In genomic region chr2:20384949-20385348, GRCh38 we compare ENCODE assay signal across 19 cellular contexts. TPM values are rescaled to one million over a fixed set of nuclear protein-coding genes. Genes with fewer than 3 reads are reported as not detected.
DNase-seq lines count a peak whose midpoint lies in the region; ATAC-seq, FAIRE-seq and TF ChIP-seq lines count a peak whose summit lies in the region.
"Had no signal": no experiment of that assay in that cellular context is flagged by ENCODE, and none has a peak within 500 bp of the region (broad histone marks: within the 10 kb centered on the region; RNA-seq: fewer than 3 reads in every experiment).

No MANE protein-coding gene starts in this region.

- POLR2A ChIA-PET in PC-9 (lab: Charles Lee; ENCODE audit: unreplicated experiment) (no interaction called here), Caco-2 (lab: Charles Lee) (no interaction called here)

- TF ChIP-seq CTCF in PC-9 (conservative IDR thresholded peaks at IDR 0.05) (no peak), colonic mucosa (IDR thresholded peaks at IDR 0.05) (no peak), mucosa of descending colon (IDR thresholded peaks at IDR 0.05) (no peak), D721Med (IDR thresholded peaks at IDR 0.05; ENCODE audit: insufficient read depth, missing control alignments) (no peak), Caco-2 (IDR thresholded peaks at IDR 0.05; ENCODE audit: insufficient read depth in 1 of 2, low read depth in 1 of 2, low read length in 1 of 2, severe bottlenecking in 1 of 2, unreplicated experiment in 1 of 2) (no peak)

- H3K27me3 Mint-ChIP-seq in Caco-2 (ENCODE audit: insufficient read depth, unreplicated experiment): no peaks in the 10 kb centered on the region
- H3K27me3 Mint-ChIP-seq: CD4-positive, alpha-beta memory T cell had no signal

- no TSS peak for BruUV-seq in PC-9 (replicated peaks; lab: Mats Ljungman, UMichigan)
- BruUV-seq in Caco-2 (replicated peaks; lab: Mats Ljungman, UMichigan): no TSS peak

- peak; percentile 3 for DNase-seq in NCI-H69 (lab: John Stamatoyannopoulos, UW)
- peak in 1 of 2 experiments; percentile 21 for DNase-seq in PC-9
- peak; percentile 44 for DNase-seq in colonic mucosa
- peak in 1 of 3 donors; percentile 49 for DNase-seq in mucosa of descending colon
- DNase-seq in DMS79 (lab: John Stamatoyannopoulos, UW): no peak
- DNase-seq in D721Med (ENCODE audit: insufficient read length, low spot score): no peak
- no peak for DNase-seq in Caco-2
- DNase-seq in islet precursor cell: no peak
- DNase-seq: C1 segment of cervical spinal cord; CD4-positive, alpha-beta memory T cell; COR-L47; DMS 273 treated with DMSO at 0.1 percent for 48 hours; DMS79 treated with DMSO at 0.1 percent for 48 hours; GF-D8; H7; HCEC 1CT had no signal

- no peaks in the 10 kb centered on the region for H3K79me2 ChIP-seq in PC-9 (ENCODE audit: low read depth)

- no peaks in the 10 kb centered on the region for H3K4me1 Mint-ChIP-seq in Caco-2 (ENCODE audit: low read depth, unreplicated experiment)

- no peak overlapping the region for H2AFZ ChIP-seq in PC-9
- H2AFZ ChIP-seq: GM23248 had no signal

- H3K4me2 ChIP-seq in PC-9: peak overlapping the region; percentile 11; the same call in 1 of the 2 replicates

- H3K36me3 Mint-ChIP-seq in Caco-2 (ENCODE audit: insufficient read depth, unreplicated experiment): no peaks in the 10 kb centered on the region
- H3K36me3 Mint-ChIP-seq: CD4-positive, alpha-beta memory T cell had no signal

- H3K9me2 ChIP-seq in PC-9 (ENCODE audit: insufficient read depth): no peaks in the 10 kb centered on the region

- CTCF ChIA-PET in PC-9 (lab: Charles Lee) (no interaction called here), Caco-2 (lab: Charles Lee) (interaction anchor here (1.8 kb wide), 1 partner anchor 11 kb away, joined by 5 read pairs; no protein-coding TSS in a partner anchor)

- no peaks in the 10 kb centered on the region for H4K20me1 ChIP-seq in PC-9 (ENCODE audit: insufficient read depth)

- H3K27me3 ChIP-seq in PC-9 (ENCODE audit: insufficient read depth, low read depth) (no peaks in the 10 kb centered on the region), colonic mucosa (no peaks in the 10 kb centered on the region), Caco-2 (replicated peaks; ENCODE audit: control insufficient read depth, insufficient read depth, low read length) (no peaks in the 10 kb centered on the region)

- H3K36me3 ChIP-seq in PC-9 (ENCODE audit: low read depth): no peaks in the 10 kb centered on the region
- H3K36me3 ChIP-seq in colonic mucosa: no peaks in the 10 kb centered on the region
- H3K36me3 ChIP-seq in mucosa of descending colon (ENCODE audit: low read depth): no peaks in the 10 kb centered on the region
- H3K36me3 ChIP-seq in Caco-2 (ENCODE audit: control insufficient read depth, insufficient read depth, low read length): no peaks in the 10 kb centered on the region

- H3K4me3 ChIP-seq in PC-9 (no peak overlapping the region), colonic mucosa (no peak overlapping the region), mucosa of descending colon (no peak overlapping the region), Caco-2 (ENCODE audit: low read depth, low read length) (no peak overlapping the region)
- H3K4me3 ChIP-seq: GM23248 had no signal

- H3K27ac ChIP-seq in PC-9 (no peak overlapping the region), colonic mucosa (no peak overlapping the region)
- H3K27ac ChIP-seq: GM23248 had no signal

- no peak overlapping the region for H3K27ac Mint-ChIP-seq in Caco-2 (ENCODE audit: unreplicated experiment)

- peaks cover 26% of the 10 kb centered on the region for H3K4me1 ChIP-seq in PC-9 (replicated peaks; ENCODE audit: insufficient read depth)
- H3K4me1 ChIP-seq in colonic mucosa: no peaks in the 10 kb centered on the region
- H3K4me1 ChIP-seq in mucosa of descending colon (ENCODE audit: low read depth): peaks cover 39% of the 10 kb centered on the region
- H3K4me1 ChIP-seq in Caco-2: no peaks in the 10 kb centered on the region

- no peaks in the 10 kb centered on the region for H3K9me3 Mint-ChIP-seq in Caco-2 (ENCODE audit: unreplicated experiment)

- peak; percentile 88 for ATAC-seq in mucosa of descending colon

- no peak overlapping the region for H3K9ac ChIP-seq in colonic mucosa (ENCODE audit: low read depth in 2 of 2, low read length in 2 of 2)
- H3K9ac ChIP-seq: GM23248 had no signal

- no peak overlapping the region for H3K4me3 Mint-ChIP-seq in Caco-2 (ENCODE audit: unreplicated experiment)
- H3K4me3 Mint-ChIP-seq: CD4-positive, alpha-beta memory T cell had no signal

- H3K9me3 ChIP-seq in PC-9 (ENCODE audit: insufficient read depth, low read depth) (no peaks in the 10 kb centered on the region), colonic mucosa (no peaks in the 10 kb centered on the region), mucosa of descending colon (no peaks in the 10 kb centered on the region), Caco-2 (no peaks in the 10 kb centered on the region)

- intact Hi-C loops in PC-9 (cut with micrococcal nuclease; ENCODE audit: unreplicated experiment) (no loop called here), colonic mucosa (cut with DNase I) (no loop called here), mucosa of descending colon (cut with DNase I, micrococcal nuclease) (no loop called here), Caco-2 (cut with micrococcal nuclease; ENCODE audit: unreplicated experiment) (no loop called here)

- FAIRE-seq in D721Med (lab: Jason Lieb, UNC): no peak
- FAIRE-seq: GM12891, H1 had no signal

- H3F3A ChIP-seq in PC-9 (ENCODE audit: insufficient read depth, low read depth): no peaks in the 10 kb centered on the region

RNA-seq across cellular contexts. Expression of gene PUM2, which starts 34.3 kb away (rescaled TPM):
- 93.3 and 99.3 TPM in 2 replicates for total RNA-seq in PC-9 (2021)
- total RNA-seq in colonic mucosa: 100 to 1,000 TPM in 1 of 2 donors, 10 to 100 TPM in 1; 87.7 to 119 TPM
- 100 to 1,000 TPM in 2 of 3 donors, 10 to 100 TPM in 1; 93.5 to 155 (median 115) TPM for total RNA-seq in mucosa of descending colon
- total RNA-seq in Caco-2 (2022): 117 and 119 TPM in 2 replicates

Comparison
In these comparisons a context has a peak if more than half of its experiments do, and no peak if none do; other contexts are left out.
1. DNase-seq: peak in NCI-H69 (single experiment) and colonic mucosa (single experiment); none in DMS79 (single experiment), D721Med (single experiment), Caco-2 (0 of 2) and islet precursor cell (single experiment).